ENCODE assay signal across 1 cellular context in genomic region chrX:123822965-123823364, GRCh38.
TF ChIP-seq lines count a peak whose summit lies in the region.

No MANE protein-coding gene starts in this region.

TF ChIP-seq in HepG2, 621 proteins besides CTCF, POLR2A, EP300 and RAD21 (continues in another document):
- no peak for TF ChIP-seq ZNF33B (CRISPR knock-in tag; IDR thresholded peaks at IDR 0.05)
- peak; percentile 74; the same call in 1 of the 2 replicates for TF ChIP-seq SOX5 (CRISPR knock-in tag; IDR thresholded peaks at IDR 0.05; ENCODE audit: borderline replicate concordance)
- peak; percentile 73 for TF ChIP-seq ZNF24 (IDR thresholded peaks at IDR 0.05)
- TF ChIP-seq ASH2L (IDR thresholded peaks at IDR 0.05; ENCODE audit: insufficient read length, low read depth, low read length): peak; percentile 42
- no peak for TF ChIP-seq GLMP (CRISPR knock-in tag; IDR thresholded peaks at IDR 0.05; ENCODE audit: borderline replicate concordance)
- peak; percentile 34; the same call in 1 of the 2 replicates for TF ChIP-seq TBX2 (CRISPR knock-in tag; IDR thresholded peaks at IDR 0.05; ENCODE audit: borderline replicate concordance)
- no peak for TF ChIP-seq STAG1 (CRISPR knock-in tag; IDR thresholded peaks at IDR 0.05)
- TF ChIP-seq ELF1 (CRISPR knock-in tag; IDR thresholded peaks at IDR 0.05): 0 out of 2 replicates have a peak, but pooled peaks have one; percentile 13
- peak; percentile 78 for TF ChIP-seq NCOA2 (CRISPR knock-in tag; IDR thresholded peaks at IDR 0.05)
- no peak for TF ChIP-seq PPARG (CRISPR knock-in tag; conservative IDR thresholded peaks at IDR 0.05)
- TF ChIP-seq LCORL (IDR thresholded peaks at IDR 0.05): no peak
- 0 out of 2 replicates have a peak, but pooled peaks have one; percentile 47 for TF ChIP-seq LCORL (CRISPR knock-in tag; IDR thresholded peaks at IDR 0.05)
- peak; percentile 51; the same call in 1 of the 2 replicates for TF ChIP-seq ZBTB39 (CRISPR knock-in tag; IDR thresholded peaks at IDR 0.05)
- no peak for TF ChIP-seq HES4 (CRISPR knock-in tag; IDR thresholded peaks at IDR 0.05; ENCODE audit: borderline replicate concordance)
- TF ChIP-seq ZBTB44 (CRISPR knock-in tag; IDR thresholded peaks at IDR 0.05): no peak
- TF ChIP-seq DMAP1 (CRISPR knock-in tag; IDR thresholded peaks at IDR 0.05): 0 out of 2 replicates have a peak, but pooled peaks have one; percentile 33
- TF ChIP-seq SMC3 (IDR thresholded peaks at IDR 0.05; ENCODE audit: low read length): 0 out of 2 replicates have a peak, but pooled peaks have one; percentile 14
- TF ChIP-seq TCF7 (IDR thresholded peaks at IDR 0.05; ENCODE audit: low read depth): peak; percentile 43; the same call in 1 of the 2 replicates
- TF ChIP-seq TEAD3 (CRISPR knock-in tag; optimal IDR thresholded peaks at IDR 0.05; ENCODE audit: borderline replicate concordance): peak; percentile 53
- no peak for TF ChIP-seq NR2F6 (IDR thresholded peaks at IDR 0.05)
- TF ChIP-seq NR2F6 (CRISPR knock-in tag; IDR thresholded peaks at IDR 0.05): 0 out of 2 replicates have a peak, but pooled peaks have one; percentile 20
- no peak for TF ChIP-seq IRX3 (CRISPR knock-in tag; IDR thresholded peaks at IDR 0.05; ENCODE audit: borderline replicate concordance, low read depth)
- TF ChIP-seq CREM (IDR thresholded peaks at IDR 0.05): peak; percentile 56; the same call in 1 of the 2 replicates
- TF ChIP-seq CREM (CRISPR knock-in tag; IDR thresholded peaks at IDR 0.05): no peak
- TF ChIP-seq PHF21A (CRISPR knock-in tag; IDR thresholded peaks at IDR 0.05): peak; percentile 59
- TF ChIP-seq SPEN (CRISPR knock-in tag; IDR thresholded peaks at IDR 0.05; ENCODE audit: low read depth): no peak
- peak; percentile 60; the same call in 1 of the 2 replicates for TF ChIP-seq FOXO1 (CRISPR knock-in tag; IDR thresholded peaks at IDR 0.05)
- TF ChIP-seq ZNF331 (CRISPR knock-in tag; IDR thresholded peaks at IDR 0.05): 0 out of 2 replicates have a peak, but pooled peaks have one; percentile 40
- TF ChIP-seq ZNF337 (CRISPR knock-in tag; IDR thresholded peaks at IDR 0.05; ENCODE audit: borderline replicate concordance, low read depth): no peak
- peak; percentile 50; the same call in 1 of the 2 replicates for TF ChIP-seq SAP130 (CRISPR knock-in tag; IDR thresholded peaks at IDR 0.05; ENCODE audit: low read depth)
- TF ChIP-seq ETV5 (CRISPR knock-in tag; IDR thresholded peaks at IDR 0.05; ENCODE audit: borderline replicate concordance): peak; percentile 70; the same call in 1 of the 2 replicates
- TF ChIP-seq ZNF18 (CRISPR knock-in tag; IDR thresholded peaks at IDR 0.05; ENCODE audit: insufficient replicate concordance): peak; percentile 94
- no peak for TF ChIP-seq ZNF431 (CRISPR knock-in tag; IDR thresholded peaks at IDR 0.05; ENCODE audit: borderline replicate concordance, low read depth)
- peak; percentile 86 for TF ChIP-seq CEBPG (CRISPR knock-in tag; IDR thresholded peaks at IDR 0.05)
- TF ChIP-seq ARID5B (CRISPR knock-in tag; IDR thresholded peaks at IDR 0.05): peak; percentile 57
- TF ChIP-seq TFAP4 (IDR thresholded peaks at IDR 0.05; ENCODE audit: borderline replicate concordance, low read depth): peak; percentile 25; the same call in 1 of the 2 replicates
- peak; percentile 30; the same call in 1 of the 2 replicates for TF ChIP-seq MIXL1 (CRISPR knock-in tag; IDR thresholded peaks at IDR 0.05)
- TF ChIP-seq ATF7-NPFF (CRISPR knock-in tag; IDR thresholded peaks at IDR 0.05; ENCODE audit: low read depth): no peak
- TF ChIP-seq CREB1 (IDR thresholded peaks at IDR 0.05): no peak
- peak; percentile 54 for TF ChIP-seq CREB1 (CRISPR knock-in tag; IDR thresholded peaks at IDR 0.05)
- no peak for TF ChIP-seq SOX6 (IDR thresholded peaks at IDR 0.05)
- peak; percentile 74 for TF ChIP-seq SOX6 (CRISPR knock-in tag; IDR thresholded peaks at IDR 0.05)
- no peak for TF ChIP-seq ZNF576 (CRISPR knock-in tag; IDR thresholded peaks at IDR 0.05)
- peak; percentile 67; the same call in 1 of the 2 replicates for TF ChIP-seq SALL1 (CRISPR knock-in tag; IDR thresholded peaks at IDR 0.05)
- no peak for TF ChIP-seq ZNF775 (CRISPR knock-in tag; IDR thresholded peaks at IDR 0.05; ENCODE audit: borderline replicate concordance)
- TF ChIP-seq SETDB1 (CRISPR knock-in tag; IDR thresholded peaks at IDR 0.05; ENCODE audit: borderline replicate concordance): no peak
- TF ChIP-seq NFE2 (CRISPR knock-in tag; IDR thresholded peaks at IDR 0.05): no peak
- TF ChIP-seq POGZ (CRISPR knock-in tag; IDR thresholded peaks at IDR 0.05): peak; percentile 16; the same call in 1 of the 2 replicates
- TF ChIP-seq GATAD2A (CRISPR knock-in tag; IDR thresholded peaks at IDR 0.05): peak; percentile 83
- TF ChIP-seq CEBPB (IDR thresholded peaks at IDR 0.05; ENCODE audit: borderline replicate concordance, low read depth, low read length): peak; percentile 77
- TF ChIP-seq FOSL2 (CRISPR knock-in tag; IDR thresholded peaks at IDR 0.05): peak; percentile 63
- no peak for TF ChIP-seq TRAFD1 (CRISPR knock-in tag; IDR thresholded peaks at IDR 0.05; ENCODE audit: borderline replicate concordance)
- 0 out of 2 replicates have a peak, but pooled peaks have one; percentile 24 for TF ChIP-seq RCOR2 (CRISPR knock-in tag; IDR thresholded peaks at IDR 0.05)
- TF ChIP-seq PITX1 (CRISPR knock-in tag; IDR thresholded peaks at IDR 0.05): peak; percentile 83
- peak; percentile 86 for TF ChIP-seq HNF4A (CRISPR knock-in tag; IDR thresholded peaks at IDR 0.05)
- TF ChIP-seq SOX13 (IDR thresholded peaks at IDR 0.05): no peak; the same call in 1 of the 2 replicates
- peak in 1 of 2 experiments; percentile 82; a peak in 2 of 4 replicates for TF ChIP-seq SOX13 (CRISPR knock-in tag; conservative IDR thresholded peaks at IDR 0.05 in 1 of 2, IDR thresholded peaks at IDR 0.05 in 1 of 2)
- TF ChIP-seq HNRNPLL (IDR thresholded peaks at IDR 0.05; ENCODE audit: low read depth, low read length, poor library complexity, severe bottlenecking): no peak
- peak; percentile 52; the same call in 1 of the 2 replicates for TF ChIP-seq ISL2 (CRISPR knock-in tag; IDR thresholded peaks at IDR 0.05)
- TF ChIP-seq HMGXB4 (CRISPR knock-in tag; IDR thresholded peaks at IDR 0.05; ENCODE audit: borderline replicate concordance in 1 of 2, low read depth in 1 of 2): no peak
